Comparison of ENCODE assay signal across 15 cellular contexts in the genomic region with DNA sequence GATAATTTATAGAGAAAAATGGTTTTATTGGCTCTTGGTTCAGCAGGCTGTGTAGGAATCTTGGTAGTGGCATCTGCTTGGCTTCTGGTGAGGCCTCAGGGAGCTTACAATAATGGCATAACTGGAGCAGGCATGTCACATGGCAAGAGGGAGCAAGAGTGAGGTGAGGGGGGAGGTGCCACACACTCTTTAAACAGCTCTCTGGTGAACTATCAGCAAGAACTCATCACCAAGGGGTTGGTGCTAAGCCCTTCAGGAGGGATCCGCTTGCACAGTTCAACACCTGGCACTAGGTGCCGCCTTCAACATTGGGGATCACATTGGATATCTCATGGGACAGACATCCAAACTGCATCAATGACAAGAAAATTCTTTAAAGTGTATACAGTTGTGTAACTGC. TPM values are rescaled to one million over a fixed set of nuclear protein-coding genes. Genes with fewer than 3 reads are reported as not detected.
DNase-seq lines count a peak whose midpoint lies in the region; ATAC-seq, FAIRE-seq and TF ChIP-seq lines count a peak whose summit lies in the region.
"Had no signal": no experiment of that assay in that cellular context is flagged by ENCODE, and none has a peak within 500 bp of the region (broad histone marks: within the 10 kb centered on the region; RNA-seq: fewer than 3 reads in every experiment).

No MANE protein-coding gene starts in this region.

- H3K9me3 Mint-ChIP-seq in CD4-positive, CD25-positive, alpha-beta regulatory T cell: no peaks in the 10 kb centered on the region
- H3K9me3 Mint-ChIP-seq in H9 (no peaks in the 10 kb centered on the region), WTC11 (no peaks in the 10 kb centered on the region)

- H3K14ac ChIP-seq in H9 (ENCODE audit: insufficient read depth, low read length): no peak overlapping the region

- intact Hi-C loops in HepG2 (cut with micrococcal nuclease; ENCODE audit: unreplicated experiment): loop anchor here (2.0 kb wide), 1 partner anchor 36 kb away; no protein-coding TSS in a partner anchor
- intact Hi-C loops in aorta (cut with DNase I): no loop called here

- H2BK15ac ChIP-seq in H9 (ENCODE audit: low read depth, low read length): no peak overlapping the region

- H2BK120ac ChIP-seq in H9 (ENCODE audit: low read depth, low read length, poor library complexity, severe bottlenecking): no peak overlapping the region

- no peak for ATAC-seq in CD4-positive, CD25-positive, alpha-beta regulatory T cell (ENCODE audit: low read depth in 2 of 2)
- ATAC-seq in WTC11 (peak; percentile 84), HepG2 (peak; percentile 81), aorta (ENCODE audit: low FRiP score) (no peak)
- ATAC-seq: gastroesophageal sphincter had no signal

- no CpG with 5 or more reads among the region's 2 CpGs for WGBS in H9 (ENCODE audit: extremely low coverage, insufficient read length, low lambda C conversion rate)
- 100% methylated on average over 2 of the region's 2 CpGs for WGBS in HepG2 (ENCODE audit: low lambda C conversion rate)
- WGBS in aorta, 2 donors: 95 to 96% methylated on average over 2 of the region's 2 CpGs

- H2BK12ac ChIP-seq in H9 (ENCODE audit: insufficient read length, low read depth, low read length): no peak overlapping the region

- H3K4me3 Mint-ChIP-seq in CD4-positive, CD25-positive, alpha-beta regulatory T cell: peak overlapping the region; percentile 56 to 93 (median 78)
- H3K4me3 Mint-ChIP-seq in H9 (no peak overlapping the region; a peak in 1 of 5 replicates), WTC11 (no peak overlapping the region)

- H4K8ac ChIP-seq in H9 (replicated peaks; ENCODE audit: insufficient read length, low read depth, low read length): no peak overlapping the region

- POLR2A ChIA-PET in WTC11 (lab: Charles Lee): no interaction called here
- POLR2A ChIA-PET in HepG2 (lab: Yijun Ruan, JAX): interaction anchor here (1.6 kb wide), 1 partner anchor 11 kb away, joined by 5 read pairs; the partner anchor contains the start of gene GPBP1

- peaks cover 5% of the 10 kb centered on the region for H3K36me3 ChIP-seq in CD4-positive, CD25-positive, alpha-beta regulatory T cell (ENCODE audit: control insufficient read depth, insufficient read depth, low read length)
- peaks cover 3 to 13% of the 10 kb centered on the region in 2 experiments; a peak in 4 of 5 replicates for H3K36me3 ChIP-seq in HepG2 (replicated peaks in 1 of 2; ENCODE audit: control insufficient read depth in 1 of 2, insufficient read depth in 2 of 2, low read length in 2 of 2)
- H3K36me3 ChIP-seq in aorta (ENCODE audit: control insufficient read depth in 1 of 2, insufficient read depth in 2 of 2, low read length in 1 of 2): no peaks in the 10 kb centered on the region
- H3K36me3 ChIP-seq in HAP-1 (replicated peaks): peaks cover 31% of the 10 kb centered on the region
- H3K36me3 ChIP-seq: thoracic aorta had no signal

- no peak for TF ChIP-seq RAD21 in HepG2 (CRISPR knock-in tag; IDR thresholded peaks at IDR 0.05)

- H2BK5ac ChIP-seq in H9 (ENCODE audit: insufficient read length, low read length): no peak overlapping the region

- no peaks in the 10 kb centered on the region for H3K9me3 ChIP-seq in CD4-positive, CD25-positive, alpha-beta regulatory T cell (ENCODE audit: control insufficient read depth in 2 of 2, low read length in 2 of 2)
- H3K9me3 ChIP-seq in H9 (ENCODE audit: control insufficient read depth, low read depth, low read length) (no peaks in the 10 kb centered on the region), HepG2 (ENCODE audit: low read length) (no peaks in the 10 kb centered on the region), aorta (ENCODE audit: control insufficient read depth, low read length) (no peaks in the 10 kb centered on the region), HAP-1 (no peaks in the 10 kb centered on the region)
- H3K9me3 ChIP-seq: gastroesophageal sphincter, thoracic aorta had no signal

- no peak overlapping the region for H3K4ac ChIP-seq in H9 (ENCODE audit: low read depth, low read length)

- H3K18ac ChIP-seq in H9 (ENCODE audit: insufficient read length, low read depth, low read length): no peak overlapping the region

- H2AFZ ChIP-seq in H9 (ENCODE audit: low read length) (no peak overlapping the region), HepG2 (ENCODE audit: low read length) (no peak overlapping the region)

- no peak overlapping the region for H4K5ac ChIP-seq in H9 (ENCODE audit: insufficient read length, low read depth, low read length)

- H3K79me1 ChIP-seq in H9 (ENCODE audit: insufficient read depth, low read depth, low read length, poor library complexity, severe bottlenecking): no peaks in the 10 kb centered on the region

- FAIRE-seq in HepG2 (lab: Jason Lieb, UNC): no peak
- FAIRE-seq: kidney had no signal

- H3K4me1 ChIP-seq in CD4-positive, CD25-positive, alpha-beta regulatory T cell (ENCODE audit: control insufficient read depth, insufficient read depth, low read length, poor library complexity, severe bottlenecking): peaks cover 84% of the 10 kb centered on the region
- H3K4me1 ChIP-seq in H9 (ENCODE audit: insufficient read depth, low read length): no peaks in the 10 kb centered on the region; the same call in 1 of the 2 replicates
- peaks cover 80% of the 10 kb centered on the region for H3K4me1 ChIP-seq in HepG2 (ENCODE audit: insufficient read depth, low read length)
- peaks cover 0 to 5% of the 10 kb centered on the region in 2 donors for H3K4me1 ChIP-seq in aorta (ENCODE audit: control insufficient read depth in 1 of 2, insufficient read depth in 2 of 2, low read length in 2 of 2)
- H3K4me1 ChIP-seq in HAP-1: peaks cover 42% of the 10 kb centered on the region

- H3K27ac Mint-ChIP-seq in CD4-positive, CD25-positive, alpha-beta regulatory T cell: peak overlapping the region in 2 of 3 donors; percentile 56 to 84
- H3K27ac Mint-ChIP-seq in H9: peak overlapping the region in 1 of 3 experiments; percentile 79; a peak in 1 of 7 replicates
- H3K27ac Mint-ChIP-seq in WTC11: peak overlapping the region; percentile 61

- H3K4me1 Mint-ChIP-seq in CD4-positive, CD25-positive, alpha-beta regulatory T cell: peaks cover 46 to 95% (median 70%) of the 10 kb centered on the region in 4 donors
- peaks cover 47 to 63% of the 10 kb centered on the region in 2 experiments for H3K4me1 Mint-ChIP-seq in H9
- H3K4me1 Mint-ChIP-seq in WTC11: peaks cover 69% of the 10 kb centered on the region

- H3K56ac ChIP-seq in H9 (ENCODE audit: insufficient read length, low read depth, low read length): no peak overlapping the region

- no peaks in the 10 kb centered on the region for H3K27me3 ChIP-seq in CD4-positive, CD25-positive, alpha-beta regulatory T cell (ENCODE audit: control insufficient read depth, insufficient read depth, low read length)
- H3K27me3 ChIP-seq in H9 (ENCODE audit: insufficient read depth, low read length) (no peaks in the 10 kb centered on the region), HepG2 (ENCODE audit: control insufficient read depth in 1 of 2, insufficient read depth in 2 of 2, low read length in 2 of 2) (no peaks in the 10 kb centered on the region), aorta (ENCODE audit: control insufficient read depth in 1 of 2, insufficient read depth in 2 of 2, low read length in 1 of 2) (no peaks in the 10 kb centered on the region), HAP-1 (ENCODE audit: low read depth) (no peaks in the 10 kb centered on the region)
- H3K27me3 ChIP-seq: gastroesophageal sphincter, MG63 had no signal

- no peak overlapping the region for H3K27ac ChIP-seq in CD4-positive, CD25-positive, alpha-beta regulatory T cell (ENCODE audit: insufficient read depth, low read length, poor library complexity, severe bottlenecking)
- H3K27ac ChIP-seq in H9 (ENCODE audit: insufficient read length, low read depth, low read length) (no peak overlapping the region), HepG2 (ENCODE audit: extremely low read length, insufficient read depth, low read length) (no peak overlapping the region), aorta (ENCODE audit: low read depth in 1 of 2, low read length in 2 of 2) (no peak overlapping the region)
- H3K27ac ChIP-seq: gastroesophageal sphincter, HL-60, thoracic aorta had no signal

- no TSS peak for BruUV-seq in HepG2 (replicated peaks; lab: Mats Ljungman, UMichigan)

- H3K36me3 Mint-ChIP-seq in CD4-positive, CD25-positive, alpha-beta regulatory T cell: peaks cover 38% of the 10 kb centered on the region
- H3K36me3 Mint-ChIP-seq in H9 (ENCODE audit: insufficient read depth in 1 of 3, low read depth in 3 of 3) (peaks cover 22 to 38% (median 31%) of the 10 kb centered on the region in 3 experiments), WTC11 (peaks cover 17% of the 10 kb centered on the region)

- H3K4me2 ChIP-seq in H9 (ENCODE audit: insufficient read depth, insufficient read length, low read length): no peak overlapping the region
- peak overlapping the region; percentile 8 for H3K4me2 ChIP-seq in HepG2 (ENCODE audit: low read depth, low read length)

- H3K79me2 ChIP-seq in H9 (ENCODE audit: insufficient read depth, low read length) (peaks cover 94% of the 10 kb centered on the region), HepG2 (ENCODE audit: insufficient read depth, low read length) (peaks cover 98% of the 10 kb centered on the region)

- peak overlapping the region; percentile 29 for H3K4me3 ChIP-seq in CD4-positive, CD25-positive, alpha-beta regulatory T cell (ENCODE audit: low read depth, low read length)
- H3K4me3 ChIP-seq in HepG2 (replicated peaks in 1 of 3; ENCODE audit: insufficient read depth in 1 of 3, low read depth in 2 of 3, low read length in 3 of 3) (no peak overlapping the region), aorta (ENCODE audit: low read length in 2 of 2) (no peak overlapping the region), HAP-1 (no peak overlapping the region)
- H3K4me3 ChIP-seq: gastroesophageal sphincter, MG63 had no signal

- no peak overlapping the region for H2BK20ac ChIP-seq in H9 (ENCODE audit: low read depth, low read length, poor library complexity, severe bottlenecking)

- no peak for DNase-seq in CD4-positive, CD25-positive, alpha-beta regulatory T cell
- DNase-seq in H9 (no peak), WTC11 (ENCODE audit: low spot score) (no peak), HepG2 (ENCODE audit: low spot score) (no peak), aorta (no peak), HAP-1 (ENCODE audit: low spot score in 2 of 2) (no peak), DMS79 treated with DMSO at 0.1 percent for 48 hours (lab: John Stamatoyannopoulos, UW) (no peak), CD1c-positive myeloid dendritic cell (ENCODE audit: extremely low spot score) (no peak)
- DNase-seq: effector memory CD4-positive, alpha-beta T cell; kidney; MG63; NCI-H2171 had no signal

- H4K91ac ChIP-seq in H9 (ENCODE audit: insufficient read length, low read depth, low read length): no peak overlapping the region

- no peak overlapping the region for H3T11ph ChIP-seq in H9 (ENCODE audit: low read length)

- no peak for TF ChIP-seq POLR2A in HepG2 (IDR thresholded peaks at IDR 0.05; ENCODE audit: insufficient read depth in 1 of 2, low read depth in 2 of 2, low read length in 2 of 2)

- no peak overlapping the region for H2AK5ac ChIP-seq in H9 (ENCODE audit: insufficient read length, low read length)

- TF ChIP-seq CTCF in H9 (conservative IDR thresholded peaks at IDR 0.05): peak; percentile 34; the same call in 1 of the 3 replicates
- no peak for TF ChIP-seq CTCF in WTC11 (IDR thresholded peaks at IDR 0.05)
- peak; percentile 44; the same call in 1 of the 2 replicates for TF ChIP-seq CTCF in HepG2 (CRISPR knock-in tag; IDR thresholded peaks at IDR 0.05)

- H4K20me1 ChIP-seq in H9 (ENCODE audit: control insufficient read depth, insufficient read depth, insufficient read length): no peaks in the 10 kb centered on the region
- peaks cover 84% of the 10 kb centered on the region for H4K20me1 ChIP-seq in HepG2 (ENCODE audit: insufficient read depth, low read length)

- H3K27me3 Mint-ChIP-seq in CD4-positive, CD25-positive, alpha-beta regulatory T cell: no peaks in the 10 kb centered on the region
- H3K27me3 Mint-ChIP-seq in H9 (ENCODE audit: low read depth): no peaks in the 10 kb centered on the region; the same call in 1 of the 2 replicates
- H3K27me3 Mint-ChIP-seq in WTC11 (ENCODE audit: low read depth): no peaks in the 10 kb centered on the region

- TF ChIP-seq EP300 in HepG2 (IDR thresholded peaks at IDR 0.05; ENCODE audit: low read depth in 2 of 2, low read length in 2 of 2): no peak
- TF ChIP-seq EP300 in HepG2 (CRISPR knock-in tag; IDR thresholded peaks at IDR 0.05; ENCODE audit: borderline replicate concordance): no peak

- H3K23me2 ChIP-seq in H9 (ENCODE audit: insufficient read length, low read depth, low read length, poor library complexity, severe bottlenecking): no peaks in the 10 kb centered on the region

- no peak overlapping the region for H3K23ac ChIP-seq in H9 (ENCODE audit: insufficient read length, low read depth, low read length)

- H3K9ac ChIP-seq in H9 (ENCODE audit: extremely low read depth, insufficient read length, low read length): no peak overlapping the region
- H3K9ac ChIP-seq in HepG2 (ENCODE audit: insufficient read depth, low read depth, low read length): no peak overlapping the region

- CTCF ChIA-PET in WTC11 (lab: Charles Lee): interaction anchor here (1.4 to 1.9 kb wide), 2 partner anchors 11 to 46 kb away, joined by 6 to 7 read pairs; no protein-coding TSS in a partner anchor
- CTCF ChIA-PET in HepG2 (lab: Yijun Ruan, JAX; ENCODE audit: low intra/inter-chr PET ratio, low total read pairs): no interaction called here

- in situ Hi-C loops in HepG2 (cut with HindIII; ENCODE audit: extremely low pct_ligation_motif_present, low pct_unique_long_range_greater_than_20kb): no loop called here
- in situ Hi-C loops in HAP-1 (cut with MboI; ENCODE audit: low sequenced_read_pairs): no loop called here

RNA-seq across cellular contexts. Expression of gene GPBP1, which starts 10.5 kb away (rescaled TPM):
- 171 TPM for total RNA-seq in CD4-positive, CD25-positive, alpha-beta regulatory T cell
- 100 to 1,000 TPM in 1 of 4 donors, 10 to 100 TPM in 3; 88.8 to 108 (median 98.2) TPM for polyA plus RNA-seq in CD4-positive, CD25-positive, alpha-beta regulatory T cell
- 108 and 112 TPM in 2 replicates for total RNA-seq in H9 (2021)
- total RNA-seq in WTC11 (2021): 100 to 106 TPM (median 104 TPM) in 3 replicates
- total RNA-seq in HepG2 (2016; rRNA removed; fragmentation: Illumina TruSeq; extraction: Trizol): 72.2 and 101 TPM in 2 replicates
- total RNA-seq in HepG2 (2016; cell fraction: cytosol; rRNA removed; fragmentation: Illumina TruSeq; extraction: Trizol; ENCODE audit: low read depth): 66.3 and 69.1 TPM in 2 replicates
- total RNA-seq in HepG2 (2016; cell fraction: insoluble cytoplasmic fraction; rRNA removed; fragmentation: Illumina TruSeq; extraction: Trizol): 70.0 and 97.0 TPM in 2 replicates
- total RNA-seq in HepG2 (2016; cell fraction: membrane; rRNA removed; fragmentation: Illumina TruSeq; extraction: Trizol): 43.3 and 49.9 TPM in 2 replicates
- 71.5 and 77.9 TPM in 2 replicates for total RNA-seq in HepG2 (2016; cell fraction: nucleus; rRNA removed; fragmentation: Illumina TruSeq; extraction: Trizol)
- polyA plus RNA-seq in HepG2 (2011; rRNA removed): 22.4 and 27.1 TPM in 2 replicates
- 8.1 and 15.4 TPM in 2 replicates for polyA plus RNA-seq in HepG2 (2011; cell fraction: cytosol; rRNA removed)
- 13.5 and 16.6 TPM in 2 replicates for polyA plus RNA-seq in HepG2 (2011; cell fraction: nucleus; rRNA removed)
- 37.4 and 42.2 TPM in 2 replicates for polyA plus RNA-seq in HepG2 (2012)
- polyA plus RNA-seq in HepG2 (2016; cell fraction: cytosol; fragmentation: Illumina TruSeq; extraction: Trizol; ENCODE audit: low read depth): 2.8 and 3.5 TPM in 2 replicates
- 68.2 and 77.7 TPM in 2 replicates for polyA plus RNA-seq in HepG2 (2016; cell fraction: insoluble cytoplasmic fraction; fragmentation: Illumina TruSeq; extraction: Trizol; ENCODE audit: low read depth)
- 12.7 and 15.4 TPM in 2 replicates for polyA plus RNA-seq in HepG2 (2016; cell fraction: membrane; fragmentation: Illumina TruSeq; extraction: Trizol; ENCODE audit: low read depth)
- 97.7 and 101 TPM in 2 replicates for polyA plus RNA-seq in HepG2 (2016; cell fraction: nucleus; fragmentation: Illumina TruSeq; extraction: Trizol; ENCODE audit: insufficient read depth, low read depth)
- polyA minus RNA-seq in HepG2 (2011; rRNA and poly(A)+ RNA removed; ENCODE audit: low replicate concordance): 7.1 and 12.3 TPM in 2 replicates
- 23.4 and 24.7 TPM in 2 replicates for polyA minus RNA-seq in HepG2 (2011; cell fraction: cytosol; rRNA and poly(A)+ RNA removed)
- 86.4 and 87.5 TPM in 2 replicates for polyA minus RNA-seq in HepG2 (2011; cell fraction: nucleus; rRNA and poly(A)+ RNA removed)
- 10 to 100 TPM; 63.0 to 79.0 TPM for total RNA-seq in aorta
- 10 to 100 TPM; 35.6 to 42.5 TPM for polyA plus RNA-seq in aorta

Comparison
In these comparisons a context has a peak if more than half of its experiments do, and no peak if none do; other contexts are left out.
1. ATAC-seq: peak in WTC11 (single experiment) and HepG2 (single experiment); none in CD4-positive, CD25-positive, alpha-beta regulatory T cell (0 of 2) and aorta (single experiment).
2. H3K4me3 Mint-ChIP-seq: peak in CD4-positive, CD25-positive, alpha-beta regulatory T cell (4 of 4); none in H9 (0 of 2) and WTC11 (single experiment).